ENCODE assay signal across 10 cellular contexts in the genomic region with DNA sequence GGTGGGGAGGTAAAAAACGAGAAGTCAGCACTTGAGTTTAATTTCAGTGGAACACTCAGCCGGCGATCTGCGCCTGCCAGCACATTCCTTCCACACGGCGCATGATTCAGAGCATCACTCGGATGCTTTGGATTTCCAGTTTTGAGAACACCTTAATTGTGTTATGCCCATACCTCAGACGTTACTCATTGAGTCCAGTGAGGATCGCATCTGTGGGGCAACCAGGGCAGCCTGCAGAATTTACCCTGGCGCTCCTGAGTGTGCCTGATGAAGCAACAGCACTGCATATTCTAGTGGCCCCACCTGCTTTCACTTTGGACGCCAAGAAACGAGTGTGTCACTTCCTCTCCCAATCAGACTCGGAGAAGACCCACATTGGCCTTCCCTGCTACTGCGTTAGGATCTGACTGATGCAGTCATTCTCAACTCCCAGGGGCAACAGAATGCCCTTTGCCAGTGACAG. TPM values are rescaled to one million over a fixed set of nuclear protein-coding genes. Genes with fewer than 3 reads are reported as not detected.
DNase-seq lines count a peak whose midpoint lies in the region; FAIRE-seq and TF ChIP-seq lines count a peak whose summit lies in the region.
"Had no signal": no experiment of that assay in that cellular context is flagged by ENCODE, and none has a peak within 500 bp of the region (broad histone marks: within the 10 kb centered on the region; RNA-seq: fewer than 3 reads in every experiment).

No MANE protein-coding gene starts in this region.

- H3K9me3 Mint-ChIP-seq in HFFc6 (no peaks in the 10 kb centered on the region), mesothelial cell of epicardium (no peaks in the 10 kb centered on the region), type B pancreatic cell (no peaks in the 10 kb centered on the region)
- no peaks in the 10 kb centered on the region for H3K9me3 Mint-ChIP-seq in activated CD4-positive, alpha-beta memory T cell treated with anti-CD3 and anti-CD28 coated beads, Interleukin-2, amount 10 ng/mL, durations not matched to agents 7 days and 5 days

- TF ChIP-seq CTCF in HFFc6 (IDR thresholded peaks at IDR 0.05) (0 out of 2 replicates have a peak, but pooled peaks have one; percentile 7), keratinocyte (optimal IDR thresholded peaks at IDR 0.05 in 1 of 3, IDR thresholded peaks at IDR 0.05 in 1 of 3, conservative IDR thresholded peaks at IDR 0.05 in 1 of 3; ENCODE audit: extremely low read depth in 1 of 3, insufficient read depth in 2 of 3, low read length in 3 of 3) (peak; percentile 54 to 68 (median 59)), mesothelial cell of epicardium (IDR thresholded peaks at IDR 0.05; ENCODE audit: unreplicated experiment) (no peak), type B pancreatic cell (conservative IDR thresholded peaks at IDR 0.05) (no peak)

- peak overlapping the region in 1 of 3 experiments; percentile 11 for H3K4me3 ChIP-seq in keratinocyte (ENCODE audit: control insufficient read depth in 2 of 3, extremely low read depth in 1 of 3, insufficient read depth in 2 of 3, low read depth in 1 of 3, low read length in 3 of 3)

- DNase-seq in A172 (ENCODE audit: low spot score) (peak; percentile 78), HFFc6 (no peak), keratinocyte (ENCODE audit: low read depth, low spot score) (peak; percentile 89), mesothelial cell of epicardium (ENCODE audit: low spot score in 2 of 2, unreplicated experiment in 2 of 2) (no peak), GM19240 (ENCODE audit: insufficient read length, low spot score) (no peak), type B pancreatic cell (ENCODE audit: extremely low spot score, unreplicated experiment) (no peak), GDM1 (lab: John Stamatoyannopoulos, UW) (no peak)
- DNase-seq in activated CD4-positive, alpha-beta memory T cell treated with anti-CD3 and anti-CD28 coated beads, Interleukin-2, amount 10 ng/mL, durations not matched to agents 7 days and 5 days: peak; percentile 18
- DNase-seq: glutamatergic neuron, NCI-H1694 had no signal

- H3K27me3 Mint-ChIP-seq in HFFc6 (ENCODE audit: insufficient read depth) (no peaks in the 10 kb centered on the region), mesothelial cell of epicardium (ENCODE audit: low read depth) (no peaks in the 10 kb centered on the region), type B pancreatic cell (no peaks in the 10 kb centered on the region)
- H3K27me3 Mint-ChIP-seq in activated CD4-positive, alpha-beta memory T cell treated with anti-CD3 and anti-CD28 coated beads, Interleukin-2, amount 10 ng/mL, durations not matched to agents 7 days and 5 days: no peaks in the 10 kb centered on the region

- no peaks in the 10 kb centered on the region for H3K79me2 ChIP-seq in keratinocyte (ENCODE audit: control insufficient read depth, insufficient read depth, low read length)

- H3K36me3 Mint-ChIP-seq in HFFc6 (ENCODE audit: low read depth) (no peaks in the 10 kb centered on the region), mesothelial cell of epicardium (peaks cover 20% of the 10 kb centered on the region), type B pancreatic cell (peaks cover 14% of the 10 kb centered on the region)
- H3K36me3 Mint-ChIP-seq in activated CD4-positive, alpha-beta memory T cell treated with anti-CD3 and anti-CD28 coated beads, Interleukin-2, amount 10 ng/mL, durations not matched to agents 7 days and 5 days (ENCODE audit: low read depth): peaks cover 8% of the 10 kb centered on the region

- H3K4me1 Mint-ChIP-seq in HFFc6 (ENCODE audit: low read depth) (peaks cover 19% of the 10 kb centered on the region), mesothelial cell of epicardium (no peaks in the 10 kb centered on the region), type B pancreatic cell (ENCODE audit: unreplicated experiment) (no peaks in the 10 kb centered on the region)
- H3K4me1 Mint-ChIP-seq in activated CD4-positive, alpha-beta memory T cell treated with anti-CD3 and anti-CD28 coated beads, Interleukin-2, amount 10 ng/mL, durations not matched to agents 7 days and 5 days: peaks cover 21% of the 10 kb centered on the region

- H3K9me1 ChIP-seq in keratinocyte (ENCODE audit: control insufficient read depth, extremely low read depth, insufficient read depth, low read length): no peaks in the 10 kb centered on the region

- H3K4me1 ChIP-seq in keratinocyte (ENCODE audit: control insufficient read depth, extremely low read depth, insufficient read depth, low read length): peaks cover 39% of the 10 kb centered on the region

- no peaks in the 10 kb centered on the region for H3K27me3 ChIP-seq in keratinocyte (ENCODE audit: control insufficient read depth, extremely low read depth, insufficient read depth, low read length)

- H4K20me1 ChIP-seq in keratinocyte (ENCODE audit: control insufficient read depth, extremely low read depth, insufficient read depth, low read length): no peaks in the 10 kb centered on the region

- H3K4me3 Mint-ChIP-seq in HFFc6 (no peak overlapping the region), mesothelial cell of epicardium (no peak overlapping the region), type B pancreatic cell (no peak overlapping the region)
- H3K4me3 Mint-ChIP-seq in activated CD4-positive, alpha-beta memory T cell treated with anti-CD3 and anti-CD28 coated beads, Interleukin-2, amount 10 ng/mL, durations not matched to agents 7 days and 5 days: peak overlapping the region; percentile 44

- no peaks in the 10 kb centered on the region for H3K9me3 ChIP-seq in keratinocyte (ENCODE audit: control insufficient read depth, low read depth, low read length)

- FAIRE-seq in keratinocyte (lab: Jason Lieb, UNC): peak; percentile 80

- POLR2A ChIA-PET in activated CD4-positive, alpha-beta memory T cell treated with anti-CD3 and anti-CD28 coated beads, Interleukin-2, amount 10 ng/mL, durations not matched to agents 7 days and 5 days (lab: Charles Lee): no interaction called here

- peak overlapping the region; percentile 29 for H3K9ac ChIP-seq in keratinocyte (ENCODE audit: control insufficient read depth, extremely low read depth, insufficient read depth, low read length)

- no peaks in the 10 kb centered on the region for H3K36me3 ChIP-seq in keratinocyte (ENCODE audit: control insufficient read depth in 2 of 2, extremely low read depth in 1 of 2, insufficient read depth in 2 of 2, low read length in 2 of 2)

- H2AFZ ChIP-seq in keratinocyte (ENCODE audit: control insufficient read depth, low read length): peak overlapping the region; percentile 14

- H3K27ac ChIP-seq in keratinocyte (ENCODE audit: control insufficient read depth, insufficient read depth, low read length): peak overlapping the region; percentile 66

- peak overlapping the region; percentile 66 for H3K4me2 ChIP-seq in keratinocyte (ENCODE audit: control insufficient read depth, extremely low read depth, insufficient read depth, low read depth, low read length)

- H3K27ac Mint-ChIP-seq in HFFc6 (no peak overlapping the region), mesothelial cell of epicardium (no peak overlapping the region), type B pancreatic cell (no peak overlapping the region)
- no peak overlapping the region for H3K27ac Mint-ChIP-seq in activated CD4-positive, alpha-beta memory T cell treated with anti-CD3 and anti-CD28 coated beads, Interleukin-2, amount 10 ng/mL, durations not matched to agents 7 days and 5 days

- dilution Hi-C loops in keratinocyte (cut with MboI; ENCODE audit: extremely low pct_ligation_motif_present, low sequenced_read_pairs): no loop called here

- CTCF ChIA-PET in activated CD4-positive, alpha-beta memory T cell treated with anti-CD3 and anti-CD28 coated beads, Interleukin-2, amount 10 ng/mL, durations not matched to agents 7 days and 5 days (lab: Charles Lee): no interaction called here

RNA-seq across cellular contexts. Expression of a gene that starts 19.9 kb away (rescaled TPM):
- 17.0 and 17.9 TPM in 2 replicates for total RNA-seq in A172 (2014; rRNA removed; shearing (Covaris generic))
- total RNA-seq in HFFc6 (2021; fragmentation: NEBNext Ultra II Directional; extraction: Animal tissue kit (Norgen Biotek cat#: 25700)): 1 to 10 TPM; 2.4 to 3.7 (median 2.9) TPM
- 1 to 10 TPM; 6.8 to 6.9 TPM for total RNA-seq in activated CD4-positive, alpha-beta memory T cell treated with anti-CD3 and anti-CD28 coated beads, Interleukin-2, amount 10 ng/mL, durations not matched to agents 7 days and 5 days
- polyA plus RNA-seq in keratinocyte: 23.2 to 51.7 TPM (median 32.3 TPM) in 3 replicates
- polyA plus RNA-seq in keratinocyte (2011; ENCODE audit: low read depth): 16.6 TPM
- polyA plus RNA-seq in keratinocyte (2011; cell fraction: cytosol; rRNA removed): 31.0 and 43.8 TPM in 2 replicates
- 13.1 and 14.0 TPM in 2 replicates for polyA plus RNA-seq in keratinocyte (2011; cell fraction: nucleus; rRNA removed)
- polyA plus RNA-seq in keratinocyte (2012; ENCODE audit: low replicate concordance): 14.4 and 52.2 TPM in 2 replicates
- 7.1 to 27.6 TPM (median 15.5 TPM) in 3 replicates for polyA minus RNA-seq in keratinocyte
- 15.0 TPM for polyA minus RNA-seq in keratinocyte (2011; cell fraction: cytosol; rRNA and poly(A)+ RNA removed)
- polyA minus RNA-seq in keratinocyte (2011; cell fraction: nucleus; rRNA and poly(A)+ RNA removed): 4.2 and 9.9 TPM in 2 replicates
- total RNA-seq in mesothelial cell of epicardium (11.8 to 14.6 TPM (median 14.2 TPM) in 3 replicates), type B pancreatic cell (ENCODE audit: low replicate concordance) (8.3 and 11.9 TPM in 2 replicates)

RNA-seq across cellular contexts. Expression of a gene that starts 41.3 kb away (rescaled TPM):
- 61.1 and 69.1 TPM in 2 replicates for total RNA-seq in A172 (2014; rRNA removed; shearing (Covaris generic))
- 10 to 100 TPM; 20.0 to 26.8 (median 22.1) TPM for total RNA-seq in HFFc6 (2021; fragmentation: NEBNext Ultra II Directional; extraction: Animal tissue kit (Norgen Biotek cat#: 25700))
- 10 to 100 TPM; 13.2 to 15.3 TPM for total RNA-seq in activated CD4-positive, alpha-beta memory T cell treated with anti-CD3 and anti-CD28 coated beads, Interleukin-2, amount 10 ng/mL, durations not matched to agents 7 days and 5 days
- 20.7 to 38.1 TPM (median 30.7 TPM) in 3 replicates for polyA plus RNA-seq in keratinocyte
- polyA plus RNA-seq in keratinocyte (2011; ENCODE audit: low read depth): 9.6 TPM
- 18.7 and 37.1 TPM in 2 replicates for polyA plus RNA-seq in keratinocyte (2011; cell fraction: cytosol; rRNA removed)
- 36.4 and 43.1 TPM in 2 replicates for polyA plus RNA-seq in keratinocyte (2011; cell fraction: nucleus; rRNA removed)
- polyA plus RNA-seq in keratinocyte (2012; ENCODE audit: low replicate concordance): 14.0 and 19.9 TPM in 2 replicates
- 3.7 to 12.9 TPM (median 11.0 TPM) in 3 replicates for polyA minus RNA-seq in keratinocyte
- 12.1 TPM for polyA minus RNA-seq in keratinocyte (2011; cell fraction: cytosol; rRNA and poly(A)+ RNA removed)
- polyA minus RNA-seq in keratinocyte (2011; cell fraction: nucleus; rRNA and poly(A)+ RNA removed): 5.2 and 12.8 TPM in 2 replicates
- total RNA-seq in mesothelial cell of epicardium (10.2 to 11.0 TPM (median 10.6 TPM) in 3 replicates), type B pancreatic cell (ENCODE audit: low replicate concordance) (12.8 TPM in 2 replicates)

RNA-seq across cellular contexts. Expression of a gene that starts 41.5 kb away (rescaled TPM):
- 30.2 and 36.2 TPM in 2 replicates for total RNA-seq in A172 (2014; rRNA removed; shearing (Covaris generic))
- total RNA-seq in HFFc6 (2021; fragmentation: NEBNext Ultra II Directional; extraction: Animal tissue kit (Norgen Biotek cat#: 25700)): 10 to 100 TPM; 10.7 to 14.4 (median 12.4) TPM
- 10 to 100 TPM; 42.0 to 46.0 TPM for total RNA-seq in activated CD4-positive, alpha-beta memory T cell treated with anti-CD3 and anti-CD28 coated beads, Interleukin-2, amount 10 ng/mL, durations not matched to agents 7 days and 5 days
- polyA plus RNA-seq in keratinocyte: 4.0 to 8.3 TPM (median 6.7 TPM) in 3 replicates
- 13.7 TPM for polyA plus RNA-seq in keratinocyte (2011; ENCODE audit: low read depth)
- 1.9 and 2.8 TPM in 2 replicates for polyA plus RNA-seq in keratinocyte (2011; cell fraction: cytosol; rRNA removed)
- 16.8 and 20.0 TPM in 2 replicates for polyA plus RNA-seq in keratinocyte (2011; cell fraction: nucleus; rRNA removed)
- 3.9 and 9.1 TPM in 2 replicates for polyA plus RNA-seq in keratinocyte (2012; ENCODE audit: low replicate concordance)
- 3.9 to 14.7 TPM (median 5.6 TPM) in 3 replicates for polyA minus RNA-seq in keratinocyte
- polyA minus RNA-seq in keratinocyte (2011; cell fraction: cytosol; rRNA and poly(A)+ RNA removed): 2.9 TPM
- 6.3 and 11.6 TPM in 2 replicates for polyA minus RNA-seq in keratinocyte (2011; cell fraction: nucleus; rRNA and poly(A)+ RNA removed)
- 15.5 to 16.2 TPM (median 15.6 TPM) in 3 replicates for total RNA-seq in mesothelial cell of epicardium
- total RNA-seq in type B pancreatic cell (ENCODE audit: low replicate concordance): 14.6 and 20.6 TPM in 2 replicates

Comparison
In these comparisons a context has a peak if more than half of its experiments do, and no peak if none do; other contexts are left out.
1. DNase-seq: peak in A172 (single experiment), activated CD4-positive, alpha-beta memory T cell treated with anti-CD3 and anti-CD28 coated beads, Interleukin-2, amount 10 ng/mL, durations not matched to agents 7 days and 5 days (single experiment) and keratinocyte (single experiment); none in HFFc6 (single experiment), mesothelial cell of epicardium (0 of 2), GM19240 (single experiment), type B pancreatic cell (single experiment) and GDM1 (single experiment).
2. CTCF ChIP-seq: peak in HFFc6 (single experiment) and keratinocyte (3 of 3); none in mesothelial cell of epicardium (single experiment) and type B pancreatic cell (single experiment).